9 cellular contexts compared by ENCODE assay signal in genomic region chr12:43501705-43502104, GRCh38. TPM values are rescaled to one million over a fixed set of nuclear protein-coding genes. Genes with fewer than 3 reads are reported as not detected.
DNase-seq lines count a peak whose midpoint lies in the region; ATAC-seq, FAIRE-seq and TF ChIP-seq lines count a peak whose summit lies in the region.
"Had no signal": no experiment of that assay in that cellular context is flagged by ENCODE, and none has a peak within 500 bp of the region (broad histone marks: within the 10 kb centered on the region; RNA-seq: fewer than 3 reads in every experiment).

No MANE protein-coding gene starts in this region.

- TF ChIP-seq POLR2A in gastrocnemius medialis (IDR thresholded peaks at IDR 0.05), result no peak

- TF ChIP-seq CTCF in kidney epithelial cell (IDR thresholded peaks at IDR 0.05; ENCODE audit: insufficient read depth, low read length, poor library complexity, severe bottlenecking), result peak; percentile 63
- TF ChIP-seq CTCF in ascending aorta (IDR thresholded peaks at IDR 0.05), result no peak
- TF ChIP-seq CTCF in gastrocnemius medialis (IDR thresholded peaks at IDR 0.05 in 4 of 5, conservative IDR thresholded peaks at IDR 0.05 in 1 of 5), result no peak
- TF ChIP-seq CTCF in CD8-positive, alpha-beta T cell (IDR thresholded peaks at IDR 0.05), result no peak

- ATAC-seq in gastrocnemius medialis, result no peak
- no peak for ATAC-seq in GM21515 (IDR thresholded peaks at IDR 0.05; ENCODE audit: unreplicated experiment)
- ATAC-seq in CD8-positive, alpha-beta T cell, result no peak

- no peaks in the 10 kb centered on the region for H3K36me3 Mint-ChIP-seq in CD8-positive, alpha-beta T cell

- DNase-seq in DMS114 treated with DMSO at 0.1 percent for 48 hours (lab: John Stamatoyannopoulos, UW; ENCODE audit: unreplicated experiment) (peak; percentile 41), HuH-7.5 (ENCODE audit: low spot score) (peak; percentile 18), kidney epithelial cell (ENCODE audit: low read depth) (no peak), ascending aorta (ENCODE audit: low spot score in 2 of 2) (no peak), gastrocnemius medialis (no peak)
- no peak for DNase-seq in CD8-positive, alpha-beta T cell

- CTCF ChIA-PET in CD8-positive, alpha-beta T cell (lab: Charles Lee), result no interaction called here

- POLR2A ChIA-PET in CD8-positive, alpha-beta T cell (lab: Charles Lee), result no interaction called here

- H3K36me3 ChIP-seq in kidney epithelial cell (ENCODE audit: control insufficient read depth, insufficient read depth, low read length) (no peaks in the 10 kb centered on the region), ascending aorta (no peaks in the 10 kb centered on the region), gastrocnemius medialis (no peaks in the 10 kb centered on the region)
- no peaks in the 10 kb centered on the region for H3K36me3 ChIP-seq in CD8-positive, alpha-beta T cell (ENCODE audit: insufficient read depth, low read length)

- intact Hi-C loops in ascending aorta (cut with DNase I) (no loop called here), gastrocnemius medialis (cut with DNase I; ENCODE audit: low total_unique reads) (no loop called here)
- intact Hi-C loops in CD8-positive, alpha-beta T cell (cut with DNase I, micrococcal nuclease), result loop anchor here in 1 of 2 experiments (2.0 kb wide), 1 partner anchor 381 kb away; no protein-coding TSS in a partner anchor

- H3K27me3 Mint-ChIP-seq in CD8-positive, alpha-beta T cell (ENCODE audit: low read depth), result no peaks in the 10 kb centered on the region

- H3K27ac Mint-ChIP-seq in CD8-positive, alpha-beta T cell, result no peak overlapping the region

- H3K27me3 ChIP-seq in kidney epithelial cell (ENCODE audit: control insufficient read depth, insufficient read depth, low read length), result no peaks in the 10 kb centered on the region
- H3K27me3 ChIP-seq in ascending aorta, result no peaks in the 10 kb centered on the region
- no peaks in the 10 kb centered on the region for H3K27me3 ChIP-seq in gastrocnemius medialis
- H3K27me3 ChIP-seq in CD8-positive, alpha-beta T cell (ENCODE audit: insufficient read depth, low read length), result no peaks in the 10 kb centered on the region

- H3K4me1 ChIP-seq in ascending aorta (no peaks in the 10 kb centered on the region), gastrocnemius medialis (no peaks in the 10 kb centered on the region)
- H3K4me1 ChIP-seq in CD8-positive, alpha-beta T cell (ENCODE audit: insufficient read depth, low read length), result no peaks in the 10 kb centered on the region

- no peak overlapping the region for H3K4me3 ChIP-seq in kidney epithelial cell (ENCODE audit: low read depth, low read length)
- no peak overlapping the region for H3K4me3 ChIP-seq in ascending aorta
- H3K4me3 ChIP-seq in gastrocnemius medialis, result no peak overlapping the region
- H3K4me3 ChIP-seq in CD8-positive, alpha-beta T cell (ENCODE audit: low read depth, low read length), result no peak overlapping the region

- H3K4me3 Mint-ChIP-seq in CD8-positive, alpha-beta T cell, result no peak overlapping the region

- H3K9me3 ChIP-seq in ascending aorta (no peaks in the 10 kb centered on the region), gastrocnemius medialis (no peaks in the 10 kb centered on the region)
- H3K9me3 ChIP-seq in CD8-positive, alpha-beta T cell (ENCODE audit: low read length), result no peaks in the 10 kb centered on the region

- peak; percentile 41 for FAIRE-seq in TTC549 (lab: Jason Lieb, UNC)

- H3K4me1 Mint-ChIP-seq in CD8-positive, alpha-beta T cell (ENCODE audit: low read depth), result no peaks in the 10 kb centered on the region

- in situ Hi-C loops in gastrocnemius medialis (cut with MboI; ENCODE audit: low sequenced_read_pairs in 4 of 4), result no loop called here

- H3K9me3 Mint-ChIP-seq in CD8-positive, alpha-beta T cell, result no peaks in the 10 kb centered on the region

- H3K27ac ChIP-seq in ascending aorta, result no peak overlapping the region
- H3K27ac ChIP-seq in gastrocnemius medialis, result no peak overlapping the region
- H3K27ac ChIP-seq in CD8-positive, alpha-beta T cell (ENCODE audit: low read depth, low read length), result no peak overlapping the region

RNA-seq across cellular contexts. Expression of gene ADAMTS20, which starts 50.3 kb away (rescaled TPM):
- total RNA-seq in kidney epithelial cell, result 0.33 TPM in 1 of 2 replicates, not detected in the other
- total RNA-seq in ascending aorta, result not detected
- not detected for total RNA-seq in gastrocnemius medialis
- not detected for total RNA-seq in CD8-positive, alpha-beta T cell
- total RNA-seq: T-helper 1 cell treated with Interleukin-12 subunit alpha and Interleukin-12 subunit beta and Interleukin-4 antibody, amounts not matched to agents 30 ng/mL and 1 ng/mL, for 36 hours had no signal

Comparison
In these comparisons a context has a peak if more than half of its experiments do, and no peak if none do; other contexts are left out.
1. DNase-seq: peak in DMS114 treated with DMSO at 0.1 percent for 48 hours (single experiment) and HuH-7.5 (single experiment); none in kidney epithelial cell (single experiment), ascending aorta (0 of 2), gastrocnemius medialis (0 of 2) and CD8-positive, alpha-beta T cell (0 of 7).